In the genomic region with DNA sequence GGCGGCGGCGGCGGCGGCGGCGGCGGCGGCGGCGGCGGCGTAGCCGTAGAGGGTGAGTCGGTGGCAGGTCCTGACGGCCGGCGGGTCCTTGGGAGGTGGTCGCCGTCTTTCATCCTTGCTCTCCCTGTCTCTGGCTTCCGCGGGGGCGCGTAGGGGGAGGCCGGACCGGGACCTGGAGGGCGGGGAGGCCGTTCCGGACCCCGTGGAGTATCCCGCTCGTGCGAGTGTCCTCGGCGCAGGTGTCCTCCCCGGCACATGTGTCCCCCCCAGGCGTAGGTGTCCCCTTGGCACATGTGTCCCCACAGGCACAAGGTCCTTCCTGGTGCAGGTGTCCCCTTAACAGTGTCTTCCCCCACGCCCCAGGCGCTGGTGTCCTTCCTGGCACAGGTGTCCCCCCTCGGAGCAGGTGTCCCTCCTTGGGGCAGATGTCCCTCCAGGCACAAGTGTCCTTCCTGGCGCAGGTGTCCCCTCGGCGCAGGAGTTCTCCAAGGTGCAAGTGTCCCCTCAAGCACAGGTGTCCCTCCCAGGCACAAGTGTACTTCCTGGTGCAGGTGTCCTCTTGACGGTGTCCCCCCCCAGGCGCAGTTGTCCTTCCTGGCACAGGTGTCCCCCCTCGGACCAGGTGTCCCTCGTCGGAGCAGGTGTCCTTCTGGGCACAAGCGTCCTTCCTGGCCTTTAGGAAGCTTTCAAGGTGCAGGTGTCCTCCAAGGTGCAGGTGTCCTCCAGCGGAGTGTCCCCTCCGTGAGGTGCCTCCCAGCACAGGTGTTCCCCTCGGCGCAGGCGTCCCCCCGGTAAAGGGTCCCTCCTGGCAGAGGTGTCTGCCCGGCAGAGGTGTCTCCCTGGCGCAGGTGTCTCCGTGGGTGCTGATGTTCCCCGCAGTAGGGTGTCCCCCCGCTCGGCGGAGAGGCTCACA, we compare ENCODE assay signal across 8 cellular contexts. TPM values are rescaled to one million over a fixed set of nuclear protein-coding genes. Genes with fewer than 3 reads are reported as not detected.
A peak's percentile ranks its signal among the peaks of the same experiment; 100 is the strongest.
DNase-seq lines count a peak whose midpoint lies in the region; ATAC-seq, FAIRE-seq and TF ChIP-seq lines count a peak whose summit lies in the region.

No MANE protein-coding gene starts in this region.

- H4K20me1 ChIP-seq in DOHH2 (ENCODE audit: control insufficient read depth, insufficient read depth, low read depth, low read length): no peaks in the 10 kb centered on the region
- H4K20me1 ChIP-seq in GM23338 (replicated peaks; ENCODE audit: insufficient read depth): peaks cover 2% of the 10 kb centered on the region; the same call in 1 of the 2 replicates

- H3K27me3 Mint-ChIP-seq in GM23338 (ENCODE audit: insufficient read depth, low read depth, poor library complexity): peaks cover 16% of the 10 kb centered on the region

- H2AFZ ChIP-seq in GM23338: no peak overlapping the region

- H3K9me2 ChIP-seq in DOHH2 (replicated peaks; ENCODE audit: control insufficient read depth, low read length) (no peaks in the 10 kb centered on the region), GM23338 (ENCODE audit: insufficient read depth) (no peaks in the 10 kb centered on the region)

- DNase-seq in GM23338 (ENCODE audit: low spot score): no peak
- peak; percentile 25 for DNase-seq in NCI-H1105 (lab: John Stamatoyannopoulos, UW)
- peak; percentile 53 for DNase-seq in activated naive CD4-positive, alpha-beta T cell treated with Interleukin-2 at 50 U/mL for 16 hours
- peak in 1 of 5 donors; percentile 59 for DNase-seq in heart left ventricle
- DNase-seq in retina: peak; percentile 20
- no peak for DNase-seq in RCC 7860 (ENCODE audit: low spot score)
- DNase-seq in dermis blood vessel endothelial cell: no peak

- H3K4me3 ChIP-seq in DOHH2 (ENCODE audit: low read length) (peak overlapping the region; percentile 93), GM23338 (peak overlapping the region; percentile 87), heart left ventricle (peak overlapping the region; percentile 66 to 98 (median 88))

- H3K9me3 ChIP-seq in DOHH2 (ENCODE audit: control insufficient read depth, insufficient read depth, low read length) (no peaks in the 10 kb centered on the region), heart left ventricle (no peaks in the 10 kb centered on the region)

- TF ChIP-seq CTCF in DOHH2 (IDR thresholded peaks at IDR 0.05; ENCODE audit: low read depth, low read length, poor library complexity, severe bottlenecking): no peak
- no peak for TF ChIP-seq CTCF in GM23338 (conservative IDR thresholded peaks at IDR 0.05; ENCODE audit: low read depth in 2 of 2)
- TF ChIP-seq CTCF in heart left ventricle (IDR thresholded peaks at IDR 0.05): no peak

- H3K9me3 Mint-ChIP-seq in GM23338: peaks cover 3% of the 10 kb centered on the region; the same call in 1 of the 3 replicates

- intact Hi-C loops in heart left ventricle (cut with DNase I): loop anchor here in 5 of 10 donors (10.0 kb wide), 1 partner anchor 461 kb away; no protein-coding TSS in a partner anchor

- no peak for TF ChIP-seq POLR2A in heart left ventricle (IDR thresholded peaks at IDR 0.05)

- FAIRE-seq in RCC 7860 (lab: Jason Lieb, UNC): no peak

- 7 to 58% (median 20%) methylated on average over 21 to 62 of the region's 62 CpGs for WGBS in heart left ventricle, 4 donors

- H3K36me3 ChIP-seq in DOHH2 (ENCODE audit: control insufficient read depth, low read length) (peaks cover 42% of the 10 kb centered on the region), GM23338 (ENCODE audit: insufficient read depth) (no peaks in the 10 kb centered on the region; the same call in 1 of the 2 replicates), heart left ventricle (peaks cover 0 to 28% (median 20%) of the 10 kb centered on the region in 9 donors)

- H3K79me2 ChIP-seq in DOHH2 (ENCODE audit: control insufficient read depth, low read length) (peaks cover 59% of the 10 kb centered on the region), GM23338 (replicated peaks; ENCODE audit: insufficient read depth) (peaks cover 15% of the 10 kb centered on the region)

- H3K27ac ChIP-seq in DOHH2 (ENCODE audit: low read depth, low read length) (peak overlapping the region; percentile 25), GM23338 (ENCODE audit: low read depth) (no peak overlapping the region), heart left ventricle (peak overlapping the region in 11 of 12 donors; percentile 69 to 91 (median 85))

- H3K36me3 Mint-ChIP-seq in GM23338 (ENCODE audit: low read depth): peaks cover 21% of the 10 kb centered on the region

- H3K4me1 ChIP-seq in DOHH2 (ENCODE audit: control insufficient read depth, low read length) (peaks cover 59% of the 10 kb centered on the region), GM23338 (ENCODE audit: insufficient read depth) (peaks cover 6% of the 10 kb centered on the region; the same call in 1 of the 2 replicates), heart left ventricle (peaks cover 6 to 37% (median 15%) of the 10 kb centered on the region in 12 donors)

- peak overlapping the region; percentile 98 for H3K4me3 Mint-ChIP-seq in GM23338

- ATAC-seq in GM23338: no peak; the same call in 1 of the 3 replicates
- peak in 3 of 4 donors; percentile 17 to 34 (median 20) for ATAC-seq in heart left ventricle

- H3K4me2 ChIP-seq in DOHH2 (ENCODE audit: low read length): peak overlapping the region; percentile 89
- peak overlapping the region; percentile 95 for H3K4me2 ChIP-seq in GM23338

- H3K4me1 Mint-ChIP-seq in GM23338: peaks cover 3% of the 10 kb centered on the region; the same call in 2 of the 3 replicates

- H3F3A ChIP-seq in DOHH2 (ENCODE audit: control insufficient read depth, insufficient read depth): peaks cover 9% of the 10 kb centered on the region; the same call in 1 of the 2 replicates
- no peaks in the 10 kb centered on the region for H3F3A ChIP-seq in GM23338 (replicated peaks; ENCODE audit: low read depth)

- no peaks in the 10 kb centered on the region for H3K27me3 ChIP-seq in DOHH2 (ENCODE audit: control insufficient read depth, low read length)
- no peaks in the 10 kb centered on the region for H3K27me3 ChIP-seq in GM23338 (ENCODE audit: insufficient read depth)
- H3K27me3 ChIP-seq in heart left ventricle: peaks cover 0 to under 1% (median 0%) of the 10 kb centered on the region in 9 donors

- no peak overlapping the region for H3K27ac Mint-ChIP-seq in GM23338

TF ChIP-seq in GM23338, 12 proteins besides CTCF, POLR2A, EP300 and RAD21:
- TF ChIP-seq, protein P1, sequence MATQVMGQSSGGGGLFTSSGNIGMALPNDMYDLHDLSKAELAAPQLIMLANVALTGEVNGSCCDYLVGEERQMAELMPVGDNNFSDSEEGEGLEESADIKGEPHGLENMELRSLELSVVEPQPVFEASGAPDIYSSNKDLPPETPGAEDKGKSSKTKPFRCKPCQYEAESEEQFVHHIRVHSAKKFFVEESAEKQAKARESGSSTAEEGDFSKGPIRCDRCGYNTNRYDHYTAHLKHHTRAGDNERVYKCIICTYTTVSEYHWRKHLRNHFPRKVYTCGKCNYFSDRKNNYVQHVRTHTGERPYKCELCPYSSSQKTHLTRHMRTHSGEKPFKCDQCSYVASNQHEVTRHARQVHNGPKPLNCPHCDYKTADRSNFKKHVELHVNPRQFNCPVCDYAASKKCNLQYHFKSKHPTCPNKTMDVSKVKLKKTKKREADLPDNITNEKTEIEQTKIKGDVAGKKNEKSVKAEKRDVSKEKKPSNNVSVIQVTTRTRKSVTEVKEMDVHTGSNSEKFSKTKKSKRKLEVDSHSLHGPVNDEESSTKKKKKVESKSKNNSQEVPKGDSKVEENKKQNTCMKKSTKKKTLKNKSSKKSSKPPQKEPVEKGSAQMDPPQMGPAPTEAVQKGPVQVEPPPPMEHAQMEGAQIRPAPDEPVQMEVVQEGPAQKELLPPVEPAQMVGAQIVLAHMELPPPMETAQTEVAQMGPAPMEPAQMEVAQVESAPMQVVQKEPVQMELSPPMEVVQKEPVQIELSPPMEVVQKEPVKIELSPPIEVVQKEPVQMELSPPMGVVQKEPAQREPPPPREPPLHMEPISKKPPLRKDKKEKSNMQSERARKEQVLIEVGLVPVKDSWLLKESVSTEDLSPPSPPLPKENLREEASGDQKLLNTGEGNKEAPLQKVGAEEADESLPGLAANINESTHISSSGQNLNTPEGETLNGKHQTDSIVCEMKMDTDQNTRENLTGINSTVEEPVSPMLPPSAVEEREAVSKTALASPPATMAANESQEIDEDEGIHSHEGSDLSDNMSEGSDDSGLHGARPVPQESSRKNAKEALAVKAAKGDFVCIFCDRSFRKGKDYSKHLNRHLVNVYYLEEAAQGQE (IDR thresholded peaks at IDR 0.05; ENCODE audit: unreplicated experiment): no peak
- TF ChIP-seq NANOG (IDR thresholded peaks at IDR 0.05; ENCODE audit: borderline replicate concordance) (no peak), JUNB (IDR thresholded peaks at IDR 0.05; ENCODE audit: unreplicated experiment) (no peak), EZH2 (IDR thresholded peaks at IDR 0.05; ENCODE audit: low read depth, unreplicated experiment) (no peak)
- TF ChIP-seq, protein P2, sequence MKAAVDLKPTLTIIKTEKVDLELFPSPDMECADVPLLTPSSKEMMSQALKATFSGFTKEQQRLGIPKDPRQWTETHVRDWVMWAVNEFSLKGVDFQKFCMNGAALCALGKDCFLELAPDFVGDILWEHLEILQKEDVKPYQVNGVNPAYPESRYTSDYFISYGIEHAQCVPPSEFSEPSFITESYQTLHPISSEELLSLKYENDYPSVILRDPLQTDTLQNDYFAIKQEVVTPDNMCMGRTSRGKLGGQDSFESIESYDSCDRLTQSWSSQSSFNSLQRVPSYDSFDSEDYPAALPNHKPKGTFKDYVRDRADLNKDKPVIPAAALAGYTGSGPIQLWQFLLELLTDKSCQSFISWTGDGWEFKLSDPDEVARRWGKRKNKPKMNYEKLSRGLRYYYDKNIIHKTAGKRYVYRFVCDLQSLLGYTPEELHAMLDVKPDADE (IDR thresholded peaks at IDR 0.05): no peak

RNA-seq across cellular contexts. Expression of a gene that starts 0.5 kb away (rescaled TPM):
- 24.2 and 31.6 TPM in 2 replicates for total RNA-seq in GM23338 (2014; rRNA removed; shearing (Covaris generic))
- polyA plus RNA-seq in GM23338 (2016; fragmentation: Nextera tagmentation; extraction: Ambion mirVana): 13.4 and 13.8 TPM in 2 replicates
- total RNA-seq in heart left ventricle: 10 to 100 TPM; 33.6 to 45.5 (median 42.8) TPM
- 10 to 100 TPM; 20.6 to 45.4 TPM for polyA plus RNA-seq in heart left ventricle
- 44.3 and 52.1 TPM in 2 replicates for total RNA-seq in dermis blood vessel endothelial cell

Comparison
In these comparisons a context has a peak if more than half of its experiments do, and no peak if none do; other contexts are left out.
1. DNase-seq: peak in NCI-H1105 (single experiment), activated naive CD4-positive, alpha-beta T cell treated with Interleukin-2 at 50 U/mL for 16 hours (single experiment) and retina (single experiment); none in GM23338 (single experiment), RCC 7860 (single experiment) and dermis blood vessel endothelial cell (single experiment).
2. Peak in every context shown above with its lines, with median percentiles within 50 percentile points of each other: H3K4me3 ChIP-seq.